ENCODE assay signal across 7 cellular contexts in the genomic region with DNA sequence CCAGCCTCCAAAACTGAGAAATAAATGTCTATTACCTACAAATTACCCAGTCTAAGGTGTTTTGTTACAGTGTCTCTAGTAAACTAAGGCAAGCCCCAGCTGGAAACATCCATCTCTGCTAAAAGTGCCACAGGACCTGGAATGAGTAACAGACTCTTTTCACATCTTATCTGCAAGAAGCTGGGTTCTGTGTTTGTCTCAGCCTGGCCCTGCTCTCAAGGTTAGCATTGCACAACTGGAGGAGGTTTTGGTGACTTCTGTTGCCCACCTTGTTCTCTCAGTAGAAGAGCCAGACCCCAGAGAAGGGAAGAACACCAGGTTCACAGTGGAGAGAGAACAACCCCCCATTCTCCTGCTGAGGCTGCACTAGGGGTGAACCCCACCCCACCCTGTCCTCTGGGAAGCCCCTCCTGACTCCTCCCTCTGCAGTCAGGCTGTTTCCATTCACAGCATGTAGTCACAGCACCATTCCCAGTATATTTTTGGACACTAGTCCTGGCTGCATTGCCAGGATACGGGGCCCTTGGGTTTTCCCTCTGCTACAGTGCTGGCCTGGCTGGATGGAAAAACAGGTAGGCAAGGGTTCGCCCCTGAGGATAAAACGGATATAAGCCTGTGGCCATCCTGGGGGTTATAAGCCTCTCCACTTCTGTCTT.
DNase-seq lines count a peak whose midpoint lies in the region; ATAC-seq and TF ChIP-seq lines count a peak whose summit lies in the region.
"Not testable (repeated sequence)": the region's sequence is repeated elsewhere in the genome, so short reads cannot be mapped to it uniquely, and the experiment has no call there.

No MANE protein-coding gene starts in this region.

- H2AFZ ChIP-seq in OCI-LY3 (ENCODE audit: low read depth, low read length); mammary epithelial cell (ENCODE audit: low read depth, low read length); smooth muscle cell (ENCODE audit: low read depth): not testable (repeated sequence)

- H3K79me2 ChIP-seq in OCI-LY3 (ENCODE audit: low read length); smooth muscle cell (ENCODE audit: low read depth): not testable (repeated sequence)
- peaks cover 13% of the 10 kb centered on the region for H3K79me2 ChIP-seq in mammary epithelial cell (ENCODE audit: insufficient read depth, low read length)

- intact Hi-C loops in mammary epithelial cell (cut with micrococcal nuclease); Right ventricle myocardium superior (cut with DNase I); right cardiac atrium (cut with DNase I): not testable (repeated sequence)

- dilution Hi-C loops in mammary epithelial cell (cut with HindIII; ENCODE audit: low sequenced_read_pairs), result not testable (repeated sequence)

- not testable (repeated sequence) for H3K9ac ChIP-seq in OCI-LY3 (ENCODE audit: low read length); mammary epithelial cell (ENCODE audit: insufficient read depth, low read length); smooth muscle cell (ENCODE audit: low read depth)

- CTCF ChIA-PET in mammary epithelial cell (lab: Charles Lee; ENCODE audit: low non-redundant PET), result not testable (repeated sequence)

- H3K4me1 ChIP-seq in OCI-LY3 (ENCODE audit: low read length); mammary epithelial cell (ENCODE audit: insufficient read depth, low read length); right cardiac atrium (ENCODE audit: control insufficient read depth, insufficient read depth, low read length); smooth muscle cell (ENCODE audit: low read depth): not testable (repeated sequence)

- peak overlapping the region; percentile 76 for H3K27ac Mint-ChIP-seq in activated T-cell treated with anti-CD3 and anti-CD28 coated beads, Interleukin-2, amount 50 U/mL, for 24 hours
- H3K27ac Mint-ChIP-seq in activated naive CD4-positive, alpha-beta T cell treated with anti-CD3 and anti-CD28 coated beads, Interleukin-2, amount 50 U/mL, for 72 hours, result not testable (repeated sequence)

- not testable (repeated sequence) for H3K27me3 ChIP-seq in OCI-LY3 (ENCODE audit: low read depth, low read length); mammary epithelial cell (ENCODE audit: insufficient read depth, low read length); right cardiac atrium (ENCODE audit: control insufficient read depth, insufficient read depth); smooth muscle cell (ENCODE audit: low read depth)

- WGBS in mammary epithelial cell (ENCODE audit: low coverage, missing lambda C conversion rate), result 46% methylated on average over 3 of the region's 3 CpGs
- WGBS in right cardiac atrium, result 46% methylated on average over 3 of the region's 3 CpGs
- WGBS in smooth muscle cell (ENCODE audit: low lambda C conversion rate), result 58% methylated on average over 3 of the region's 3 CpGs

- ATAC-seq in activated naive CD4-positive, alpha-beta T cell treated with anti-CD3 and anti-CD28 coated beads, Interleukin-2, amount 50 U/mL, for 72 hours, result peak; percentile 3 to 7
- ATAC-seq in Right ventricle myocardium superior (ENCODE audit: poor library complexity), result peak; percentile 91
- ATAC-seq in right cardiac atrium, result peak; percentile 55 to 83

- TF ChIP-seq CTCF in OCI-LY3 (IDR thresholded peaks at IDR 0.05; ENCODE audit: low read depth, low read length); mammary epithelial cell (conservative IDR thresholded peaks at IDR 0.05 in 1 of 2, IDR thresholded peaks at IDR 0.05 in 1 of 2; ENCODE audit: extremely low read depth in 1 of 2, insufficient read depth in 1 of 2, low read depth in 1 of 2, low read length in 2 of 2); smooth muscle cell (IDR thresholded peaks at IDR 0.05; ENCODE audit: borderline replicate concordance, insufficient read depth, poor library complexity, severe bottlenecking): not testable (repeated sequence)

- H3K27ac ChIP-seq in OCI-LY3 (ENCODE audit: low read length); right cardiac atrium (ENCODE audit: low read length): not testable (repeated sequence)
- peak overlapping the region; percentile 54 for H3K27ac ChIP-seq in mammary epithelial cell (ENCODE audit: insufficient read depth, low read depth, low read length)
- peak overlapping the region; percentile 44 for H3K27ac ChIP-seq in smooth muscle cell (ENCODE audit: low read depth)

- not testable (repeated sequence) for H4K20me1 ChIP-seq in OCI-LY3 (ENCODE audit: insufficient read depth, low read length); mammary epithelial cell (ENCODE audit: insufficient read depth, low read length)
- H4K20me1 ChIP-seq in smooth muscle cell (ENCODE audit: low read depth), result peaks cover 13% of the 10 kb centered on the region

- not testable (repeated sequence) for H3F3A ChIP-seq in smooth muscle cell (ENCODE audit: low read depth)

- not testable (repeated sequence) for BruUV-seq in mammary epithelial cell (replicated peaks; lab: Mats Ljungman, UMichigan)

- H3K36me3 ChIP-seq in OCI-LY3 (replicated peaks; ENCODE audit: low read depth, low read length); mammary epithelial cell (ENCODE audit: insufficient read depth, low read length); smooth muscle cell (ENCODE audit: low read depth): not testable (repeated sequence)

- not testable (repeated sequence) for DNase-seq in activated T-cell treated with anti-CD3 and anti-CD28 coated beads, Interleukin-2, amount 50 U/mL, for 24 hours; activated naive CD4-positive, alpha-beta T cell treated with anti-CD3 and anti-CD28 coated beads, Interleukin-2, amount 50 U/mL, for 72 hours (ENCODE audit: low spot score in 2 of 2); mammary epithelial cell; Right ventricle myocardium superior; right cardiac atrium; smooth muscle cell (lab: John Stamatoyannopoulos, UW; ENCODE audit: unreplicated experiment)

- in situ Hi-C loops in mammary epithelial cell (cut with MboI; ENCODE audit: low sequenced_read_pairs in 2 of 2), result not testable (repeated sequence)

- H3K4me1 Mint-ChIP-seq in activated T-cell treated with anti-CD3 and anti-CD28 coated beads, Interleukin-2, amount 50 U/mL, for 24 hours (ENCODE audit: low read depth), result peaks cover 13% of the 10 kb centered on the region

- H3K9me3 Mint-ChIP-seq in activated T-cell treated with anti-CD3 and anti-CD28 coated beads, Interleukin-2, amount 50 U/mL, for 24 hours; activated naive CD4-positive, alpha-beta T cell treated with anti-CD3 and anti-CD28 coated beads, Interleukin-2, amount 50 U/mL, for 72 hours: not testable (repeated sequence)

- H3K9me3 ChIP-seq in OCI-LY3 (ENCODE audit: insufficient read depth, low read length); mammary epithelial cell (replicated peaks; ENCODE audit: insufficient read depth, low read length); right cardiac atrium (ENCODE audit: control insufficient read depth, low read length); smooth muscle cell (replicated peaks; ENCODE audit: low read depth): not testable (repeated sequence)

- not testable (repeated sequence) for H3K36me3 Mint-ChIP-seq in activated T-cell treated with anti-CD3 and anti-CD28 coated beads, Interleukin-2, amount 50 U/mL, for 24 hours (ENCODE audit: low read depth); activated naive CD4-positive, alpha-beta T cell treated with anti-CD3 and anti-CD28 coated beads, Interleukin-2, amount 50 U/mL, for 72 hours

- H3K4me2 ChIP-seq in OCI-LY3 (ENCODE audit: low read length), result peak overlapping the region; percentile 16; the same call in 1 of the 2 replicates
- H3K4me2 ChIP-seq in mammary epithelial cell (ENCODE audit: insufficient read depth, low read depth, low read length); smooth muscle cell: not testable (repeated sequence)

- not testable (repeated sequence) for H3K4me3 ChIP-seq in OCI-LY3 (ENCODE audit: low read length); mammary epithelial cell (replicated peaks in 1 of 3; ENCODE audit: insufficient read depth in 1 of 3, low read depth in 2 of 3, low read length in 3 of 3); right cardiac atrium (ENCODE audit: low read length); smooth muscle cell

- not testable (repeated sequence) for H3K4me3 Mint-ChIP-seq in activated T-cell treated with anti-CD3 and anti-CD28 coated beads, Interleukin-2, amount 50 U/mL, for 24 hours

- not testable (repeated sequence) for H3K27me3 Mint-ChIP-seq in activated T-cell treated with anti-CD3 and anti-CD28 coated beads, Interleukin-2, amount 50 U/mL, for 24 hours

Comparison
In these comparisons a context has a peak if more than half of its experiments do, and no peak if none do; other contexts are left out.
1. ATAC-seq: peak in every context shown above with its lines; median percentile 91 in Right ventricle myocardium superior; 69 in right cardiac atrium; 5 in activated naive CD4-positive, alpha-beta T cell treated with anti-CD3 and anti-CD28 coated beads, Interleukin-2, amount 50 U/mL, for 72 hours.